Comparison of ENCODE assay signal across 1 cellular context in genomic region chr6:142374090-142374783, GRCh38.
TF ChIP-seq lines count a peak whose summit lies in the region.

No MANE protein-coding gene starts in this region.

TF ChIP-seq in GM23338, 12 proteins besides CTCF, POLR2A, EP300 and RAD21 (continued from another document):
- TF ChIP-seq ZNF462 (CRISPR knock-in tag; IDR thresholded peaks at IDR 0.05) (no peak), EZH2phosphoT487 (IDR thresholded peaks at IDR 0.05; ENCODE audit: unreplicated experiment) (no peak), STAT1 (IDR thresholded peaks at IDR 0.05; ENCODE audit: unreplicated experiment) (no peak), NANOG (IDR thresholded peaks at IDR 0.05; ENCODE audit: borderline replicate concordance) (no peak), ZNF114 (CRISPR knock-in tag; IDR thresholded peaks at IDR 0.05) (no peak), CREB1 (CRISPR knock-in tag; IDR thresholded peaks at IDR 0.05; ENCODE audit: low read depth) (no peak), REST (IDR thresholded peaks at IDR 0.05; ENCODE audit: unreplicated experiment) (no peak)
